26 cellular contexts compared by ENCODE assay signal in genomic region chr2:52000156-52000855, GRCh38.
"Had no signal": no experiment of that assay in that cellular context is flagged by ENCODE, and none has a peak within 500 bp of the region (broad histone marks: within the 10 kb centered on the region; RNA-seq: fewer than 3 reads in every experiment).

No MANE protein-coding gene starts in this region.

- H3K9me3 ChIP-seq: sigmoid colon, thoracic aorta, vagina had no signal

- H3K36me3 Mint-ChIP-seq: activated CD4-positive, alpha-beta memory T cell treated with anti-CD3 and anti-CD28 coated beads for 36 hours; activated naive CD8-positive, alpha-beta T cell treated with anti-CD3 and anti-CD28 coated beads, Interleukin-2, amount 10 ng/mL, durations not matched to agents 7 days and 5 days; brain; natural killer cell; type B pancreatic cell had no signal

- H3K9me3 Mint-ChIP-seq: type B pancreatic cell had no signal

- H3K4me1 Mint-ChIP-seq: activated naive CD8-positive, alpha-beta T cell treated with anti-CD3 and anti-CD28 coated beads, Interleukin-2, amount 10 ng/mL, durations not matched to agents 7 days and 5 days; brain; natural killer cell; T-helper 17 cell had no signal

- H3K4me3 ChIP-seq: sigmoid colon, thoracic aorta, vagina had no signal

- H3K27ac ChIP-seq: sigmoid colon, thoracic aorta, vagina had no signal

- H3K27me3 Mint-ChIP-seq: activated CD4-positive, alpha-beta memory T cell treated with anti-CD3 and anti-CD28 coated beads for 36 hours; activated naive CD8-positive, alpha-beta T cell treated with anti-CD3 and anti-CD28 coated beads, Interleukin-2, amount 10 ng/mL, durations not matched to agents 7 days and 5 days; brain; effector memory CD8-positive, alpha-beta T cell; progenitor cell of endocrine pancreas; T-helper 17 cell; type B pancreatic cell had no signal

- H3K36me3 ChIP-seq: sigmoid colon, thoracic aorta, vagina had no signal

- ATAC-seq: activated T-cell treated with anti-CD3 and anti-CD28 coated beads, Interleukin-2, amount 50 U/mL, for 72 hours; effector memory CD8-positive, alpha-beta T cell; left cardiac atrium; natural killer cell; T-helper 17 cell had no signal

- H3K27ac Mint-ChIP-seq: activated CD4-positive, alpha-beta memory T cell treated with anti-CD3 and anti-CD28 coated beads for 36 hours; activated naive CD4-positive, alpha-beta T cell treated with anti-CD3 and anti-CD28 coated beads for 36 hours; activated naive CD8-positive, alpha-beta T cell treated with anti-CD3 and anti-CD28 coated beads, Interleukin-2, amount 10 ng/mL, durations not matched to agents 7 days and 5 days; activated T-cell treated with anti-CD3 and anti-CD28 coated beads, Interleukin-2, amount 50 U/mL, for 72 hours; brain; effector memory CD8-positive, alpha-beta T cell; natural killer cell; progenitor cell of endocrine pancreas; T-helper 17 cell; type B pancreatic cell had no signal

- H3K27me3 ChIP-seq: sigmoid colon, vagina had no signal

- H3K4me3 Mint-ChIP-seq: activated CD4-positive, alpha-beta memory T cell treated with anti-CD3 and anti-CD28 coated beads for 36 hours; activated naive CD4-positive, alpha-beta T cell treated with anti-CD3 and anti-CD28 coated beads for 36 hours; activated naive CD8-positive, alpha-beta T cell treated with anti-CD3 and anti-CD28 coated beads, Interleukin-2, amount 10 ng/mL, durations not matched to agents 7 days and 5 days; activated T-cell treated with anti-CD3 and anti-CD28 coated beads, Interleukin-2, amount 50 U/mL, for 72 hours; brain; effector memory CD8-positive, alpha-beta T cell; natural killer cell; T-helper 17 cell; type B pancreatic cell had no signal

- DNase-seq: activated CD4-positive, alpha-beta memory T cell treated with anti-CD3 and anti-CD28 coated beads for 36 hours; activated CD4-positive, alpha-beta T cell treated with anti-CD3 and anti-CD28 coated beads for 48 hours; activated CD4-positive, CD25-positive, alpha-beta regulatory T cell; activated effector memory CD4-positive, alpha-beta T cell treated with Interleukin-2 at 50 U/mL for 16 hours; activated naive CD4-positive, alpha-beta T cell treated with anti-CD3 and anti-CD28 coated beads for 36 hours; activated naive CD8-positive, alpha-beta T cell treated with anti-CD3 and anti-CD28 coated beads, Interleukin-2, amount 10 ng/mL, durations not matched to agents 7 days and 5 days; activated T-cell treated with anti-CD3 and anti-CD28 coated beads, Interleukin-2, amount 50 U/mL, for 72 hours; amniotic stem cell; central memory CD4-positive, alpha-beta T cell; effector memory CD8-positive, alpha-beta T cell; foreskin melanocyte; head of caudate nucleus; hypothalamus; left cardiac atrium; midbrain; natural killer cell; retina; sigmoid colon; stimulated activated CD4-positive, alpha-beta T cell treated with anti-CD3 and anti-CD28 coated beads, Interleukin-4, amount 100 ng/mL, for 1 hour; stimulated activated naive CD4-positive, alpha-beta T cell treated with Interleukin-2 at 50 U/mL for 16 hours; T-helper 17 cell had no signal

- H3K4me1 ChIP-seq: sigmoid colon, vagina had no signal
